ENCODE assay signal across 18 cellular contexts in genomic region chr18:48310353-48310752, GRCh38.
DNase-seq lines count a peak whose midpoint lies in the region; ATAC-seq and TF ChIP-seq lines count a peak whose summit lies in the region.
"Had no signal": no experiment of that assay in that cellular context is flagged by ENCODE, and none has a peak within 500 bp of the region (broad histone marks: within the 10 kb centered on the region; RNA-seq: fewer than 3 reads in every experiment).

No MANE protein-coding gene starts in this region.

- H3K27ac ChIP-seq in sigmoid colon: no peak overlapping the region
- H3K27ac ChIP-seq: C4-2B, GM23248 had no signal

- H3K9me3 ChIP-seq in sigmoid colon: no peaks in the 10 kb centered on the region
- H3K9me3 ChIP-seq: HAP-1 had no signal

- no peaks in the 10 kb centered on the region for H3K4me1 ChIP-seq in sigmoid colon
- H3K4me1 ChIP-seq: HAP-1 had no signal

- H3K4me3 ChIP-seq in sigmoid colon: no peak overlapping the region
- H3K4me3 ChIP-seq: GM23248, HAP-1 had no signal

- DNase-seq in COLO829 (ENCODE audit: low spot score) (peak; percentile 54), SK-MEL-5 (ENCODE audit: low read depth, low spot score) (peak; percentile 39), medulla oblongata (ENCODE audit: extremely low spot score) (peak; percentile 17), sigmoid colon (peak; percentile 4), NCI-H2227 treated with DMSO at 0.1 percent for 48 hours (lab: John Stamatoyannopoulos, UW) (no peak), GM03348 (ENCODE audit: low spot score) (no peak)
- DNase-seq: ACHN; Calu3; CD4-positive, alpha-beta memory T cell; DMS 273 treated with DMSO at 0.1 percent for 48 hours; DMS53; DND-41; EL; GM23248 had no signal

- intact Hi-C loops in sigmoid colon (cut with DNase I): no loop called here

- ATAC-seq in GM19328 (IDR thresholded peaks at IDR 0.05; ENCODE audit: unreplicated experiment): no peak
- ATAC-seq: HepG2 had no signal

- no peak for TF ChIP-seq CTCF in sigmoid colon (IDR thresholded peaks at IDR 0.05)

- in situ Hi-C loops in SK-MEL-5 (cut with HindIII; ENCODE audit: low pct_unique_long_range_greater_than_20kb, low sequenced_read_pairs): no loop called here

- H3K27me3 ChIP-seq in sigmoid colon: peaks cover 0 to under 1% (median 0%) of the 10 kb centered on the region in 3 donors

- TF ChIP-seq EP300 in sigmoid colon (IDR thresholded peaks at IDR 0.05): no peak

- no peak for TF ChIP-seq POLR2A in sigmoid colon (IDR thresholded peaks at IDR 0.05)

- 85 to 86% methylated on average over 6 of the region's 6 CpGs for WGBS in sigmoid colon, 2 donors

- H3K36me3 ChIP-seq in sigmoid colon: no peaks in the 10 kb centered on the region
- H3K36me3 ChIP-seq: HAP-1 had no signal

Comparison
In these comparisons a context has a peak if more than half of its experiments do, and no peak if none do; other contexts are left out.
1. DNase-seq: peak in COLO829 (single experiment), SK-MEL-5 (single experiment), medulla oblongata (single experiment) and sigmoid colon (single experiment); none in NCI-H2227 treated with DMSO at 0.1 percent for 48 hours (single experiment) and GM03348 (single experiment).